ENCODE assay signal across 20 cellular contexts in the genomic region with DNA sequence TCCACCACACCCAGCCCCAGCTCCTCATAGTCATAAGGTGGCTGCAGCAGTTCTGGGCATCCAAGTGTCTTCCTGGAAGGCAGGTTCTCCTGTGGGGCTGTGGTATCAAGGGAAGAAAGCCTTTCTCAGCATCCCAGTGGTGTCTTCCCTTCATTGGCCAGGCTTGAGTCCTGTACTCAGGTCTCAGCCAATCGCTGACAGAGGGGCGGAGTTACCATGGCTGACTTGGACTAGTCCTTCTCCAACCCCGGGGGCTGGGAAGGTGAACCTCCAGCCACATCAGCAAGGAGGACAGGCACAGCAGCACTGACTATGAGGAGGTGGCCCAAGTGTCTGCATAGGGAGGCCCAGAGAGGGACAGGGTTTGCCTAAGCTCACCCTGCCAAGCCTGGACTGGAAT.
DNase-seq lines count a peak whose midpoint lies in the region; ATAC-seq and TF ChIP-seq lines count a peak whose summit lies in the region.
"Had no signal": no experiment of that assay in that cellular context is flagged by ENCODE, and none has a peak within 500 bp of the region (broad histone marks: within the 10 kb centered on the region; RNA-seq: fewer than 3 reads in every experiment).

No MANE protein-coding gene starts in this region.

- H3K4me1 ChIP-seq in RWPE2 (ENCODE audit: insufficient read depth, poor library complexity, severe bottlenecking): no peaks in the 10 kb centered on the region
- H3K4me1 ChIP-seq in thyroid gland: no peaks in the 10 kb centered on the region

- no peaks in the 10 kb centered on the region for H3K36me3 ChIP-seq in RWPE2 (ENCODE audit: low read depth)
- no peaks in the 10 kb centered on the region for H3K36me3 ChIP-seq in thyroid gland

- no peak for TF ChIP-seq CTCF in RWPE2 (IDR thresholded peaks at IDR 0.05; ENCODE audit: poor library complexity, severe bottlenecking)
- no peak for TF ChIP-seq CTCF in thyroid gland (IDR thresholded peaks at IDR 0.05)

- H3K27me3 Mint-ChIP-seq in activated T-cell treated with anti-CD3 and anti-CD28 coated beads, Interleukin-2, amount 50 U/mL, for 72 hours (ENCODE audit: low read depth): peaks cover 31% of the 10 kb centered on the region

- no peaks in the 10 kb centered on the region for H3K36me3 Mint-ChIP-seq in activated T-cell treated with anti-CD3 and anti-CD28 coated beads, Interleukin-2, amount 50 U/mL, for 72 hours (ENCODE audit: insufficient read depth in 2 of 2)
- H3K36me3 Mint-ChIP-seq in stimulated activated effector memory CD8-positive, alpha-beta T cell treated with anti-CD3 and anti-CD28 coated beads, Interleukin-12 subunit alpha, Interleukin-12 subunit beta, amount 100 ng/mL, for 72 hours: no peaks in the 10 kb centered on the region
- H3K36me3 Mint-ChIP-seq: activated CD4-positive, alpha-beta memory T cell treated with anti-CD3 and anti-CD28 coated beads for 36 hours; memory B cell; naive B cell had no signal

- H3K4me3 ChIP-seq in RWPE2 (ENCODE audit: severe bottlenecking) (no peak overlapping the region), thyroid gland (replicated peaks in 1 of 3) (no peak overlapping the region)

- no peak overlapping the region for H3K4me3 Mint-ChIP-seq in activated T-cell treated with anti-CD3 and anti-CD28 coated beads, Interleukin-2, amount 50 U/mL, for 72 hours
- H3K4me3 Mint-ChIP-seq in stimulated activated effector memory CD8-positive, alpha-beta T cell treated with anti-CD3 and anti-CD28 coated beads, Interleukin-12 subunit alpha, Interleukin-12 subunit beta, amount 100 ng/mL, for 72 hours: no peak overlapping the region
- H3K4me3 Mint-ChIP-seq: activated CD4-positive, alpha-beta memory T cell treated with anti-CD3 and anti-CD28 coated beads for 36 hours; activated T-cell treated with anti-CD3 and anti-CD28 coated beads, Interleukin-2, amount 50 U/mL, for 24 hours; memory B cell; naive B cell; T-helper 1 cell treated with Interleukin-12 subunit alpha and Interleukin-12 subunit beta and Interleukin-4 antibody, amounts not matched to agents 30 μg/mL and 1 μg/mL, for 36 hours had no signal

- H3K9me3 ChIP-seq in RWPE2 (ENCODE audit: severe bottlenecking) (no peaks in the 10 kb centered on the region), thyroid gland (no peaks in the 10 kb centered on the region)

- no peak overlapping the region for H3K27ac Mint-ChIP-seq in activated T-cell treated with anti-CD3 and anti-CD28 coated beads, Interleukin-2, amount 50 U/mL, for 72 hours
- no peak overlapping the region for H3K27ac Mint-ChIP-seq in stimulated activated effector memory CD8-positive, alpha-beta T cell treated with anti-CD3 and anti-CD28 coated beads, Interleukin-12 subunit alpha, Interleukin-12 subunit beta, amount 100 ng/mL, for 72 hours
- H3K27ac Mint-ChIP-seq: activated CD4-positive, alpha-beta memory T cell treated with anti-CD3 and anti-CD28 coated beads for 36 hours; activated T-cell treated with anti-CD3 and anti-CD28 coated beads, Interleukin-2, amount 50 U/mL, for 24 hours; memory B cell; naive B cell; T-helper 1 cell treated with Interleukin-12 subunit alpha and Interleukin-12 subunit beta and Interleukin-4 antibody, amounts not matched to agents 30 μg/mL and 1 μg/mL, for 36 hours had no signal

- H3K9me3 Mint-ChIP-seq in activated T-cell treated with anti-CD3 and anti-CD28 coated beads, Interleukin-2, amount 50 U/mL, for 72 hours: no peaks in the 10 kb centered on the region
- H3K9me3 Mint-ChIP-seq in stimulated activated effector memory CD8-positive, alpha-beta T cell treated with anti-CD3 and anti-CD28 coated beads, Interleukin-12 subunit alpha, Interleukin-12 subunit beta, amount 100 ng/mL, for 72 hours: no peaks in the 10 kb centered on the region
- H3K9me3 Mint-ChIP-seq: activated CD4-positive, alpha-beta memory T cell treated with anti-CD3 and anti-CD28 coated beads for 36 hours; activated T-cell treated with anti-CD3 and anti-CD28 coated beads, Interleukin-2, amount 50 U/mL, for 24 hours; memory B cell; T-helper 1 cell treated with Interleukin-12 subunit alpha and Interleukin-12 subunit beta and Interleukin-4 antibody, amounts not matched to agents 30 μg/mL and 1 μg/mL, for 36 hours had no signal

- intact Hi-C loops in thyroid gland (cut with DNase I): no loop called here

- peaks cover 33% of the 10 kb centered on the region for H3K27me3 ChIP-seq in RWPE2 (ENCODE audit: insufficient read depth, poor library complexity, severe bottlenecking)
- no peaks in the 10 kb centered on the region for H3K27me3 ChIP-seq in thyroid gland

- WGBS in thyroid gland, 2 donors: 62% methylated on average over 3 of the region's 3 CpGs; no CpG with 5 or more reads in 1 of the 2 donors

- peak; percentile 4 for TF ChIP-seq POLR2A in GM19099 (IDR thresholded peaks at IDR 0.05; ENCODE audit: extremely low read depth, insufficient read length, low read depth)
- no peak for TF ChIP-seq POLR2A in thyroid gland (IDR thresholded peaks at IDR 0.05)

- ATAC-seq in activated T-cell treated with anti-CD3 and anti-CD28 coated beads, Interleukin-2, amount 50 U/mL, for 72 hours (replicated peaks in 1 of 2): peak; percentile 20 to 39
- ATAC-seq in RWPE2 (ENCODE audit: low read depth) (0 out of 3 replicates have a peak, but pooled peaks have one; percentile 17), HG02981 (IDR thresholded peaks at IDR 0.05; ENCODE audit: unreplicated experiment) (no peak)
- ATAC-seq in stimulated activated effector memory CD8-positive, alpha-beta T cell treated with anti-CD3 and anti-CD28 coated beads, Interleukin-12 subunit alpha, Interleukin-12 subunit beta, amount 100 ng/mL, for 72 hours: peak; percentile 25
- ATAC-seq: left cardiac atrium had no signal

- H3K4me1 Mint-ChIP-seq in activated T-cell treated with anti-CD3 and anti-CD28 coated beads, Interleukin-2, amount 50 U/mL, for 72 hours (ENCODE audit: low read depth): peaks cover 34% of the 10 kb centered on the region
- H3K4me1 Mint-ChIP-seq in stimulated activated effector memory CD8-positive, alpha-beta T cell treated with anti-CD3 and anti-CD28 coated beads, Interleukin-12 subunit alpha, Interleukin-12 subunit beta, amount 100 ng/mL, for 72 hours: peaks cover 16% of the 10 kb centered on the region

- H3K27ac ChIP-seq in RWPE2 (ENCODE audit: poor library complexity, severe bottlenecking): no peak overlapping the region
- no peak overlapping the region for H3K27ac ChIP-seq in thyroid gland
- H3K27ac ChIP-seq: C4-2B had no signal

- DNase-seq in activated T-cell treated with anti-CD3 and anti-CD28 coated beads, Interleukin-2, amount 50 U/mL, for 72 hours: no peak
- DNase-seq in activated T-cell treated with anti-CD3 and anti-CD28 coated beads for 4 hours: no peak
- no peak for DNase-seq in RWPE2 (ENCODE audit: low spot score)
- no peak for DNase-seq in stimulated activated effector memory CD8-positive, alpha-beta T cell treated with anti-CD3 and anti-CD28 coated beads, Interleukin-12 subunit alpha, Interleukin-12 subunit beta, amount 100 ng/mL, for 72 hours (ENCODE audit: low spot score in 2 of 2)
- no peak for DNase-seq in amygdala (lab: John Stamatoyannopoulos, UW)
- DNase-seq in thyroid gland: no peak
- DNase-seq: activated CD4-positive, alpha-beta memory T cell treated with anti-CD3 and anti-CD28 coated beads for 36 hours; activated naive CD4-positive, alpha-beta T cell; activated T-cell treated with anti-CD3 and anti-CD28 coated beads, Interleukin-2, amount 50 U/mL, for 24 hours; anterior cingulate cortex; glutamatergic neuron; left cardiac atrium; naive B cell; NCI-H1417; NCI-H510A had no signal
